9 cellular contexts compared by ENCODE assay signal in genomic region chr6:28267695-28268059, GRCh38. TPM values are rescaled to one million over a fixed set of nuclear protein-coding genes. Genes with fewer than 3 reads are reported as not detected.
DNase-seq lines count a peak whose midpoint lies in the region; ATAC-seq and TF ChIP-seq lines count a peak whose summit lies in the region.
"Had no signal": no experiment of that assay in that cellular context is flagged by ENCODE, and none has a peak within 500 bp of the region (broad histone marks: within the 10 kb centered on the region; RNA-seq: fewer than 3 reads in every experiment).

No MANE protein-coding gene starts in this region.

- H3K27me3 ChIP-seq in adipocyte (replicated peaks; ENCODE audit: control insufficient read depth, insufficient read depth, low read length), result no peaks in the 10 kb centered on the region
- no peaks in the 10 kb centered on the region for H3K27me3 ChIP-seq in iPS DF 6.9 (ENCODE audit: control insufficient read depth, insufficient read depth, low read length)
- no peaks in the 10 kb centered on the region for H3K27me3 ChIP-seq in smooth muscle cell (ENCODE audit: low read depth)

- 100% methylated on average over 1 of the region's 1 CpG for WGBS in iPS DF 6.9 (ENCODE audit: insufficient coverage, insufficient read length)
- 11% methylated on average over 1 of the region's 1 CpG for WGBS in smooth muscle cell (ENCODE audit: low lambda C conversion rate)

- H3K9ac ChIP-seq in adipocyte (ENCODE audit: low read length) (peak overlapping the region; percentile 91), smooth muscle cell (ENCODE audit: low read depth) (peak overlapping the region; percentile 80)

- H3K9me3 ChIP-seq in adipocyte (ENCODE audit: control insufficient read depth, low read length) (no peaks in the 10 kb centered on the region), iPS DF 6.9 (ENCODE audit: control insufficient read depth, insufficient read depth, low read length) (no peaks in the 10 kb centered on the region), smooth muscle cell (replicated peaks; ENCODE audit: low read depth) (no peaks in the 10 kb centered on the region)

- H3K4me1 ChIP-seq in adipocyte (ENCODE audit: control insufficient read depth, insufficient read depth, low read length), result peaks cover 35% of the 10 kb centered on the region
- H3K4me1 ChIP-seq in iPS DF 6.9 (ENCODE audit: control insufficient read depth, insufficient read depth, low read length), result no peaks in the 10 kb centered on the region
- H3K4me1 ChIP-seq in smooth muscle cell (ENCODE audit: low read depth), result peaks cover 20% of the 10 kb centered on the region

- peak overlapping the region; percentile 77 for H3K4me3 ChIP-seq in GM12864 (ENCODE audit: low read depth, low read length)
- H3K4me3 ChIP-seq in adipocyte (ENCODE audit: low read length), result peak overlapping the region; percentile 97
- H3K4me3 ChIP-seq in iPS DF 6.9 (ENCODE audit: low read length), result peak overlapping the region; percentile 91; the same call in 1 of the 2 replicates
- peak overlapping the region; percentile 93 for H3K4me3 ChIP-seq in smooth muscle cell

- peak overlapping the region; percentile 100 for H2AFZ ChIP-seq in smooth muscle cell (ENCODE audit: low read depth)

- H3K36me3 ChIP-seq in adipocyte (ENCODE audit: control insufficient read depth, insufficient read depth, low read length, severe bottlenecking), result peaks cover 11% of the 10 kb centered on the region
- H3K36me3 ChIP-seq in iPS DF 6.9 (ENCODE audit: control insufficient read depth, insufficient read depth, low read length), result peaks cover 4% of the 10 kb centered on the region; the same call in 1 of the 2 replicates
- H3K36me3 ChIP-seq in smooth muscle cell (ENCODE audit: low read depth), result peaks cover 4% of the 10 kb centered on the region

- H3K79me2 ChIP-seq in smooth muscle cell (ENCODE audit: low read depth), result peaks cover 25% of the 10 kb centered on the region

- no peak for ATAC-seq in GM21786 (IDR thresholded peaks at IDR 0.05; ENCODE audit: unreplicated experiment)

- peak overlapping the region; percentile 88 for H3K4me2 ChIP-seq in smooth muscle cell

- peaks cover 9% of the 10 kb centered on the region for H3F3A ChIP-seq in smooth muscle cell (ENCODE audit: low read depth)

- no peak for TF ChIP-seq CTCF in GM12864 (IDR thresholded peaks at IDR 0.05; ENCODE audit: low read depth, low read length, missing control alignments)
- TF ChIP-seq CTCF in smooth muscle cell (IDR thresholded peaks at IDR 0.05; ENCODE audit: borderline replicate concordance, insufficient read depth, poor library complexity, severe bottlenecking), result no peak

- DNase-seq in GM12864 (ENCODE audit: low read depth) (no peak), adipocyte (ENCODE audit: low read depth) (peak; percentile 7), iPS DF 6.9 (ENCODE audit: low read depth, low spot score) (no peak), smooth muscle cell (lab: John Stamatoyannopoulos, UW; ENCODE audit: unreplicated experiment) (no peak), KG1 (lab: John Stamatoyannopoulos, UW) (no peak), superior temporal gyrus (ENCODE audit: extremely low spot score) (no peak)
- DNase-seq in activated CD4-positive, alpha-beta T cell treated with anti-CD3 and anti-CD28 coated beads, Interleukin-2, amount 50 U/mL, for 4 hours, result no peak

- no peaks in the 10 kb centered on the region for H4K20me1 ChIP-seq in smooth muscle cell (ENCODE audit: low read depth)

- H3K27ac ChIP-seq in iPS DF 6.9 (ENCODE audit: low read length) (no peak overlapping the region), smooth muscle cell (ENCODE audit: low read depth) (peak overlapping the region; percentile 40)

RNA-seq across cellular contexts. Expression of gene ZSCAN26, which starts 0.7 kb away (rescaled TPM):
- total RNA-seq in smooth muscle cell, result 16.1 and 22.4 TPM in 2 replicates
- 7.0 and 10.7 TPM in 2 replicates for polyA plus RNA-seq in smooth muscle cell

RNA-seq across cellular contexts. Expression of gene NKAPL, which starts 8.6 kb away (rescaled TPM):
- not detected in 2 replicates for total RNA-seq in smooth muscle cell
- 0.18 and 0.28 TPM in 2 replicates for polyA plus RNA-seq in smooth muscle cell
- total RNA-seq: HFFc6 had no signal

RNA-seq across cellular contexts. Expression of gene PGBD1, which starts 13.7 kb away (rescaled TPM):
- total RNA-seq in smooth muscle cell, result 9.2 and 15.1 TPM in 2 replicates
- polyA plus RNA-seq in smooth muscle cell, result 8.1 and 9.7 TPM in 2 replicates

RNA-seq across cellular contexts. Expression of gene ZKSCAN4, which starts 15.6 kb away (rescaled TPM):
- 4.5 and 5.1 TPM in 2 replicates for total RNA-seq in smooth muscle cell
- polyA plus RNA-seq in smooth muscle cell, result 5.2 TPM in 2 replicates

RNA-seq across cellular contexts. Expression of gene ZSCAN9, which starts 42.6 kb away (rescaled TPM):
- 18.3 and 18.4 TPM in 2 replicates for total RNA-seq in smooth muscle cell
- 7.3 and 12.4 TPM in 2 replicates for polyA plus RNA-seq in smooth muscle cell
